In genomic region chr4:15676039-15676438, GRCh38 we compare ENCODE assay signal across 1 cellular context.
TF ChIP-seq lines count a peak whose summit lies in the region.

No MANE protein-coding gene starts in this region.

TF ChIP-seq in GM12878, 131 proteins besides CTCF, POLR2A, EP300 and RAD21:
- TF ChIP-seq USF1 (IDR thresholded peaks at IDR 0.05; ENCODE audit: borderline replicate concordance, extremely low read length, insufficient read depth, low read depth, low read length) = no peak
- TF ChIP-seq BRCA1 (IDR thresholded peaks at IDR 0.05; ENCODE audit: low read depth, low read length) = no peak
- TF ChIP-seq PRDM15 (CRISPR knock-in tag; IDR thresholded peaks at IDR 0.05) = no peak
- TF ChIP-seq FOXM1 (IDR thresholded peaks at IDR 0.05; ENCODE audit: low read depth, low read length) = no peak
- no peak for TF ChIP-seq JUNB (IDR thresholded peaks at IDR 0.05)
- TF ChIP-seq HDAC2 (IDR thresholded peaks at IDR 0.05) = no peak
- no peak for TF ChIP-seq KAT2A (conservative IDR thresholded peaks at IDR 0.05; ENCODE audit: control insufficient read depth, low read depth, low read length)
- no peak for TF ChIP-seq CUX1 (IDR thresholded peaks at IDR 0.05; ENCODE audit: insufficient replicate concordance, low read depth, low read length)
- TF ChIP-seq ZBED1 (IDR thresholded peaks at IDR 0.05; ENCODE audit: borderline replicate concordance) = no peak
TF ChIP-seq in GM12878: peak in this region for 0.
